Comparison of ENCODE assay signal across 1 cellular context in the genomic region with DNA sequence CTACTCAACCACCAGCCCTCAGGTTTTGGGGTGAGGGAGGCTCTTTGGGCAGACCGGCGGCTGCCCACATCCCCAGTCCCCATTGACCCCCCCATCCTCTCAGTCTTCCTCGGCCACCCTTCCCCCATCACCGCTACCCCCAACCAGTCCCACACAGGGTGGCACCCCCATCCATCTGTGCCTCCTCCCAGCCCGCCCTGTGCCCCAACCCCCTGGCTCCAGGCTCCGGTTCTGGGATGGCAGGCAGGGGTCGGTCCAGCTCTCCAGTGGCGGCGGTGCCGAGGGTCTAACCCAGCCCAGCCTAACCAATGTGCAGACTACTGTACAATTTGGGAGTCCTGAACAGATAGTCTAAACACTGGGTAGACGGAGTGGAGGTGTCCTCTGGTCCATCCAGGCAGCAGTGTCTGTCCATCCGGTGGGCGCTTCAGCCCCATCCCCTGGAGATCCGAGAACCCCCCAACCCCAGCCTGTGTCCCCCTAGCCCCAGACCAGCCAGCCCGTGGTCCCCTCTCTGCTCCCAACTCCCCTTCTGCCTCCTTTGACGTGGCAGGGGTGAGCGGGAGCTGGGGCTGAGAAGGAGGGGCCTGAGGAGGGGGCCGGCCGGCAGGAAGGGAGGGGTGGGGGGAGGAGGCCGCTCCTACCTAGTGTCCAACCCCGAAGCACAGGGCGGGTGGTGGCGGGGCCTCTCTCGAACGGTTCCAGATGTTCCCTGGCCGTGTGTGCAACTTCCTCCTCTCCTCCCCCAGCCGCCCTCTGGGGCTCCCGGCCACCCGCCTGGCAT.
TF ChIP-seq lines count a peak whose summit lies in the region.

No MANE protein-coding gene starts in this region.

TF ChIP-seq in PFSK-1, 5 proteins besides CTCF, POLR2A, EP300 and RAD21:
- TF ChIP-seq TAF1 (IDR thresholded peaks at IDR 0.05; ENCODE audit: borderline replicate concordance, insufficient read depth, low read length) (peak; percentile 41; the same call in 1 of the 2 replicates), POLR2AphosphoS5 (IDR thresholded peaks at IDR 0.05; ENCODE audit: low read depth, low read length) (peak; percentile 66)
- TF ChIP-seq, protein P1, sequence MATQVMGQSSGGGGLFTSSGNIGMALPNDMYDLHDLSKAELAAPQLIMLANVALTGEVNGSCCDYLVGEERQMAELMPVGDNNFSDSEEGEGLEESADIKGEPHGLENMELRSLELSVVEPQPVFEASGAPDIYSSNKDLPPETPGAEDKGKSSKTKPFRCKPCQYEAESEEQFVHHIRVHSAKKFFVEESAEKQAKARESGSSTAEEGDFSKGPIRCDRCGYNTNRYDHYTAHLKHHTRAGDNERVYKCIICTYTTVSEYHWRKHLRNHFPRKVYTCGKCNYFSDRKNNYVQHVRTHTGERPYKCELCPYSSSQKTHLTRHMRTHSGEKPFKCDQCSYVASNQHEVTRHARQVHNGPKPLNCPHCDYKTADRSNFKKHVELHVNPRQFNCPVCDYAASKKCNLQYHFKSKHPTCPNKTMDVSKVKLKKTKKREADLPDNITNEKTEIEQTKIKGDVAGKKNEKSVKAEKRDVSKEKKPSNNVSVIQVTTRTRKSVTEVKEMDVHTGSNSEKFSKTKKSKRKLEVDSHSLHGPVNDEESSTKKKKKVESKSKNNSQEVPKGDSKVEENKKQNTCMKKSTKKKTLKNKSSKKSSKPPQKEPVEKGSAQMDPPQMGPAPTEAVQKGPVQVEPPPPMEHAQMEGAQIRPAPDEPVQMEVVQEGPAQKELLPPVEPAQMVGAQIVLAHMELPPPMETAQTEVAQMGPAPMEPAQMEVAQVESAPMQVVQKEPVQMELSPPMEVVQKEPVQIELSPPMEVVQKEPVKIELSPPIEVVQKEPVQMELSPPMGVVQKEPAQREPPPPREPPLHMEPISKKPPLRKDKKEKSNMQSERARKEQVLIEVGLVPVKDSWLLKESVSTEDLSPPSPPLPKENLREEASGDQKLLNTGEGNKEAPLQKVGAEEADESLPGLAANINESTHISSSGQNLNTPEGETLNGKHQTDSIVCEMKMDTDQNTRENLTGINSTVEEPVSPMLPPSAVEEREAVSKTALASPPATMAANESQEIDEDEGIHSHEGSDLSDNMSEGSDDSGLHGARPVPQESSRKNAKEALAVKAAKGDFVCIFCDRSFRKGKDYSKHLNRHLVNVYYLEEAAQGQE (IDR thresholded peaks at IDR 0.05; ENCODE audit: insufficient read depth in 1 of 2, low read depth in 2 of 2, low read length in 2 of 2): no peak
